Comparison of ENCODE assay signal across 1 cellular context in genomic region chr20:53800418-53800817, GRCh38.
TF ChIP-seq lines count a peak whose summit lies in the region.

No MANE protein-coding gene starts in this region.

TF ChIP-seq in A549, 52 proteins besides CTCF, POLR2A, EP300 and RAD21 (continued from another document):
- TF ChIP-seq KDM1A (IDR thresholded peaks at IDR 0.05; ENCODE audit: low read depth): no peak
- no peak for TF ChIP-seq ZSCAN20 (CRISPR knock-in tag; IDR thresholded peaks at IDR 0.05)
- TF ChIP-seq HOXA7 (CRISPR knock-in tag; IDR thresholded peaks at IDR 0.05): no peak
- TF ChIP-seq HEYL (CRISPR knock-in tag; IDR thresholded peaks at IDR 0.05): no peak
- TF ChIP-seq RFX5 (IDR thresholded peaks at IDR 0.05): no peak
- no peak for TF ChIP-seq E2F6 (IDR thresholded peaks at IDR 0.05; ENCODE audit: borderline replicate concordance, low read depth)
- no peak for TF ChIP-seq CHD4 (IDR thresholded peaks at IDR 0.05; ENCODE audit: borderline replicate concordance)
- no peak for TF ChIP-seq NR3C1 (IDR thresholded peaks at IDR 0.05)
- TF ChIP-seq NFE2L2 (conservative IDR thresholded peaks at IDR 0.05; ENCODE audit: low read length): no peak
- no peak for TF ChIP-seq BHLHE40 (IDR thresholded peaks at IDR 0.05; ENCODE audit: low read depth, low read length)
- TF ChIP-seq HDAC2 (IDR thresholded peaks at IDR 0.05): no peak
- no peak for TF ChIP-seq CBX2 (IDR thresholded peaks at IDR 0.05; ENCODE audit: borderline replicate concordance, low read depth)
- TF ChIP-seq SMC3 (IDR thresholded peaks at IDR 0.05): no peak
